1 cellular context compared by ENCODE assay signal in the genomic region with DNA sequence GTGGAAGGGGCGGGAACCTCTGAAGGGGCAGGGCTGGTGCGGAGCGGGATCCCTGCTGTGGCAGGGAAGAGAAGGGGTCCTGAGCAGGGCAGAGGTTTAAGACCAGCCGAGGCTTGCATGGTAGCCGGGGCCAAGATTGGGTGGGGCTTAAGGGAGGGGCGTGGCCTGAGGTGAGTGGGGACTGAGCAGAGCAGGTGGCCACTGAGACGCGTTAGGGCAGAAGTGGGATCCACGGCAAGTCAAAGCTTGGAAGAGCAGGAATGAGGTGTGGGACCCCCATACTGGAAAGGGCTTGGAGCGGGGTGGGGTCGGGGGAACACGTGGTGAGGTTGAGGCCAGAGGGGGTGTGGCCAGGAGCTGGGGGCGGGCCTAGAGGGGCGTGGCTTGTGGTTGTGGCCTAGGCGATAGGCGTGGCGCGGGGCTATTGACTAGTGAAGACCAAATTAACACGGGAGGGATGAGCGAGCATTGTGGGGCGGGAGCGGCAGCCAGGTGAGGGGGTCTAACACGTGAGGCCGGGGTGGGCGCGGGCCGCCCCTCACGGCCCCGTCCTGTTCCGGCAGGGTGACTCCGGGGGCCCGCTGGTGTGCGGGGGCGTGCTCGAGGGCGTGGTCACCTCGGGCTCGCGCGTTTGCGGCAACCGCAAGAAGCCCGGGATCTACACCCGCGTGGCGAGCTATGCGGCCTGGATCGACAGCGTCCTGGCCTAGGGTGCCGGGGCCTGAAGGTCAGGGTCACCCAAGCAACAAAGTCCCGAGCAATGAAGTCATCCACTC.
TF ChIP-seq lines count a peak whose summit lies in the region.

No MANE protein-coding gene starts in this region.

TF ChIP-seq in Ishikawa, 13 proteins besides CTCF, POLR2A, EP300 and RAD21 (continued from another document):
- TF ChIP-seq REST (IDR thresholded peaks at IDR 0.05; ENCODE audit: low read depth) = no peak
